8 cellular contexts compared by ENCODE assay signal in the genomic region with DNA sequence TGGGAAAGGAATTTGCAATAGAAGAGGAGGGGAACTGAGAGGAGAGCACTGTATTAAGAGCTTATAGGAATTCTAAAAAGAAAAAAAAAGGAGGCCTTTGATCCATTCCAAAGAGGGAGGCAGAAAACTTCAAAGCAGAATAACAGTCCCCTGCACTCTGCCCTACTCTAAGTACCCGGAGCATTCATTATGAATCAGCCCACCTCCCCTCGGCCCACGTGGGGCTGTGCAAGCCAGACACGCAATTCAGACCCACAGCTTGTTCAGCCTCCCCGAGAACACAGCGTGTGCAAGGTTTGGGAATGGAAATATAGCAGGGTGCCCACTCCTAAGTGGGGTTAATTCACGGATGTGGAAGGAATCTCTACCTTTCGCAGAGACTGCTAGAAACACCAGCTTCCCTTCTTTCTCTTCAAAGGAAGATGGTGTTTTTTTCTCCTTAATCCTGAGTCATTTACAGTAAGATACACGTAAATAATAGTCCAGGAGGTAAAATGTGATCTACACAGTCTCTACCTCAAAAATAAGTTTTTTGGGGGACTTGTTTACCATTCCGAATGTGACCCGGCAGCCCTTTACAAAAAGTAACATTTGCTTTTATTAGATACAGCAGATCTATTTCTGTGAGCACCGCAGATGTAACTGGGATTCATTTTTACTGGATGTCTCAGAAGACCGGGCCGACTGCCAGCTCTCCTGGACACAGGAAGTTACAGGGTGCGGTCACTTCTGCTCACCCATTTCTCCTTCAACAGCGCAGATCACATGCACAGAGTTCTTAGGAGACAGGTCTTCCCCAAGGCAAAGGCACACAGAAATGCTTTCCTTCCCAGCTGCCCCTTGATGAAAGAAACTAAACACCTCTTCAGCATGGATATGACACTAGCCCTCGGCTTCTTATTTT.
A peak's percentile ranks its signal among the peaks of the same experiment; 100 is the strongest.
DNase-seq lines count a peak whose midpoint lies in the region; ATAC-seq and TF ChIP-seq lines count a peak whose summit lies in the region.

No MANE protein-coding gene starts in this region.

- peaks cover 12% of the 10 kb centered on the region for H3K4me1 Mint-ChIP-seq in activated CD4-positive, alpha-beta T cell treated with anti-CD3 and anti-CD28 coated beads for 36 hours

- DNase-seq in HFF-Myc (ENCODE audit: extremely low read depth, low read depth) (peak; percentile 97), adipocyte (ENCODE audit: low read depth) (peak; percentile 95), right cardiac atrium (peak; percentile 84 to 94 (median 85)), smooth muscle cell (lab: John Stamatoyannopoulos, UW; ENCODE audit: unreplicated experiment) (no peak)
- no peak for DNase-seq in activated CD4-positive, alpha-beta T cell treated with anti-CD3 and anti-CD28 coated beads for 36 hours
- DNase-seq in activated naive CD4-positive, alpha-beta T cell (lab: John Stamatoyannopoulos, UW) = no peak

- H3K27me3 ChIP-seq in adipocyte (replicated peaks; ENCODE audit: control insufficient read depth, insufficient read depth, low read length) (no peaks in the 10 kb centered on the region), right cardiac atrium (ENCODE audit: control insufficient read depth, insufficient read depth) (no peaks in the 10 kb centered on the region), smooth muscle cell (ENCODE audit: low read depth) (no peaks in the 10 kb centered on the region)

- POLR2A ChIA-PET in activated CD4-positive, alpha-beta T cell treated with anti-CD3 and anti-CD28 coated beads for 36 hours (lab: Charles Lee) = no interaction called here

- WGBS in right cardiac atrium = 39% methylated on average over 17 of the region's 17 CpGs
- WGBS in smooth muscle cell (ENCODE audit: low lambda C conversion rate) = 33% methylated on average over 17 of the region's 17 CpGs

- H3K4me2 ChIP-seq in smooth muscle cell = peak overlapping the region; percentile 80

- peaks cover 4% of the 10 kb centered on the region for H3F3A ChIP-seq in smooth muscle cell (ENCODE audit: low read depth)

- H3K27ac ChIP-seq in right cardiac atrium (ENCODE audit: low read length) = no peak overlapping the region
- peak overlapping the region; percentile 97 for H3K27ac ChIP-seq in smooth muscle cell (ENCODE audit: low read depth)

- H3K9me3 Mint-ChIP-seq in activated CD4-positive, alpha-beta T cell treated with anti-CD3 and anti-CD28 coated beads for 36 hours (ENCODE audit: low read depth) = peaks cover 3% of the 10 kb centered on the region

- intact Hi-C loops in right cardiac atrium (cut with DNase I) = no loop called here
- intact Hi-C loops in activated CD4-positive, alpha-beta T cell treated with anti-CD3 and anti-CD28 coated beads for 36 hours (cut with DNase I, micrococcal nuclease) = no loop called here

- H3K4me3 Mint-ChIP-seq in activated CD4-positive, alpha-beta T cell treated with anti-CD3 and anti-CD28 coated beads for 36 hours = no peak overlapping the region

- ATAC-seq in right cardiac atrium = peak; percentile 86 to 91
- ATAC-seq in GM21515 (IDR thresholded peaks at IDR 0.05; ENCODE audit: unreplicated experiment) = no peak
- no peak for ATAC-seq in HG02571 (IDR thresholded peaks at IDR 0.05; ENCODE audit: unreplicated experiment)
- ATAC-seq in activated CD4-positive, alpha-beta T cell treated with anti-CD3 and anti-CD28 coated beads for 36 hours = no peak

- peaks cover 10% of the 10 kb centered on the region for H3K36me3 Mint-ChIP-seq in activated CD4-positive, alpha-beta T cell treated with anti-CD3 and anti-CD28 coated beads for 36 hours (ENCODE audit: low read depth)

- H3K27ac Mint-ChIP-seq in activated CD4-positive, alpha-beta T cell treated with anti-CD3 and anti-CD28 coated beads for 36 hours = no peak overlapping the region

- peaks cover 15% of the 10 kb centered on the region for H3K4me1 ChIP-seq in adipocyte (ENCODE audit: control insufficient read depth, insufficient read depth, low read length)
- H3K4me1 ChIP-seq in right cardiac atrium (ENCODE audit: control insufficient read depth, insufficient read depth, low read length) = peaks cover 4% of the 10 kb centered on the region
- peaks cover 16% of the 10 kb centered on the region for H3K4me1 ChIP-seq in smooth muscle cell (ENCODE audit: low read depth)

- H3K9me3 ChIP-seq in adipocyte (ENCODE audit: control insufficient read depth, low read length) (no peaks in the 10 kb centered on the region), right cardiac atrium (ENCODE audit: control insufficient read depth, low read length) (no peaks in the 10 kb centered on the region), smooth muscle cell (replicated peaks; ENCODE audit: low read depth) (no peaks in the 10 kb centered on the region)

- no peak for TF ChIP-seq CTCF in HFF-Myc (IDR thresholded peaks at IDR 0.05; ENCODE audit: low read depth, low read length, missing control alignments)
- TF ChIP-seq CTCF in smooth muscle cell (IDR thresholded peaks at IDR 0.05; ENCODE audit: borderline replicate concordance, insufficient read depth, poor library complexity, severe bottlenecking) = no peak

- H3K27me3 Mint-ChIP-seq in activated CD4-positive, alpha-beta T cell treated with anti-CD3 and anti-CD28 coated beads for 36 hours = no peaks in the 10 kb centered on the region

- H4K20me1 ChIP-seq in smooth muscle cell (ENCODE audit: low read depth) = no peaks in the 10 kb centered on the region

- no peaks in the 10 kb centered on the region for H3K79me2 ChIP-seq in smooth muscle cell (ENCODE audit: low read depth)

- no peaks in the 10 kb centered on the region for H3K36me3 ChIP-seq in adipocyte (ENCODE audit: control insufficient read depth, insufficient read depth, low read length, severe bottlenecking)
- H3K36me3 ChIP-seq in smooth muscle cell (ENCODE audit: low read depth) = no peaks in the 10 kb centered on the region

- H3K4me3 ChIP-seq in HFF-Myc (replicated peaks; ENCODE audit: low read depth, low read length) (0 out of 2 replicates have a peak overlapping the region, but pooled peaks have one; percentile 14), adipocyte (ENCODE audit: low read length) (peak overlapping the region; percentile 38), right cardiac atrium (ENCODE audit: low read length) (no peak overlapping the region), smooth muscle cell (no peak overlapping the region)

- peak overlapping the region; percentile 51 for H2AFZ ChIP-seq in smooth muscle cell (ENCODE audit: low read depth)

- CTCF ChIA-PET in activated CD4-positive, alpha-beta T cell treated with anti-CD3 and anti-CD28 coated beads for 36 hours (lab: Charles Lee) = interaction anchor here (0.6 kb wide), 2 partner anchors 20 to 294 kb away, joined by 3 read pairs; no protein-coding TSS in a partner anchor

- peak overlapping the region; percentile 54 for H3K9ac ChIP-seq in adipocyte (ENCODE audit: low read length)
- peak overlapping the region; percentile 84 for H3K9ac ChIP-seq in smooth muscle cell (ENCODE audit: low read depth)

Comparison
In these comparisons a context has a peak if more than half of its experiments do, and no peak if none do; other contexts are left out.
1. DNase-seq: peak in HFF-Myc (single experiment), adipocyte (single experiment) and right cardiac atrium (3 of 3); none in smooth muscle cell (single experiment), activated CD4-positive, alpha-beta T cell treated with anti-CD3 and anti-CD28 coated beads for 36 hours (single experiment) and activated naive CD4-positive, alpha-beta T cell (0 of 4).
2. H3K4me3 ChIP-seq: peak in HFF-Myc (single experiment) and adipocyte (single experiment); none in right cardiac atrium (single experiment) and smooth muscle cell (single experiment).
3. ATAC-seq: peak in right cardiac atrium (2 of 2); none in GM21515 (single experiment), HG02571 (single experiment) and activated CD4-positive, alpha-beta T cell treated with anti-CD3 and anti-CD28 coated beads for 36 hours (single experiment).